Comparison of ENCODE assay signal across 19 cellular contexts in genomic region chr10:127614484-127614883, GRCh38.
"Had no signal": no experiment of that assay in that cellular context is flagged by ENCODE, and none has a peak within 500 bp of the region (broad histone marks: within the 10 kb centered on the region; RNA-seq: fewer than 3 reads in every experiment).

No MANE protein-coding gene starts in this region.

- H3K4me3 ChIP-seq: left ventricle myocardium inferior, lower lobe of right lung, psoas muscle, right lobe of liver, suprapubic skin, thyroid gland, upper lobe of left lung, uterus had no signal

- ATAC-seq: effector memory CD8-positive, alpha-beta T cell; foreskin keratinocyte; left cardiac atrium; lower lobe of right lung; natural killer cell treated with Interleukin-12 subunit alpha and Interleukin-12 subunit beta and Interleukin-15 and Interleukin-18, amount 100 ng/mL, for 72 hours; psoas muscle; right lobe of liver; stimulated activated effector memory CD8-positive, alpha-beta T cell treated with anti-CD3 and anti-CD28 coated beads, Interleukin-12 subunit alpha, Interleukin-12 subunit beta, amount 100 ng/mL, for 72 hours; stimulated activated naive CD8-positive, alpha-beta T cell treated with anti-CD3 and anti-CD28 coated beads, Interleukin-15, Interleukin-2, amounts not matched to agents 100 U/mL and 50 U/mL, for 24 hours had no signal

- DNase-seq: effector memory CD8-positive, alpha-beta T cell; erythroblast; foreskin keratinocyte; kidney; left cardiac atrium; left ventricle myocardium inferior; lower lobe of right lung; psoas muscle; retina; right lobe of liver; stimulated activated CD4-positive, alpha-beta T cell treated with anti-CD3 and anti-CD28 coated beads, Interleukin-4, amount 100 ng/mL, for 1 hour; stimulated activated CD8-positive, alpha-beta memory T cell treated with anti-CD3 and anti-CD28 coated beads, Interleukin-4, amount 100 ng/mL, for 48 hours; stimulated activated naive CD8-positive, alpha-beta T cell treated with anti-CD3 and anti-CD28 coated beads, Interleukin-15, Interleukin-2, amounts not matched to agents 100 U/mL and 50 U/mL, for 24 hours; thyroid gland; upper lobe of left lung; uterus had no signal
